In the genomic region with DNA sequence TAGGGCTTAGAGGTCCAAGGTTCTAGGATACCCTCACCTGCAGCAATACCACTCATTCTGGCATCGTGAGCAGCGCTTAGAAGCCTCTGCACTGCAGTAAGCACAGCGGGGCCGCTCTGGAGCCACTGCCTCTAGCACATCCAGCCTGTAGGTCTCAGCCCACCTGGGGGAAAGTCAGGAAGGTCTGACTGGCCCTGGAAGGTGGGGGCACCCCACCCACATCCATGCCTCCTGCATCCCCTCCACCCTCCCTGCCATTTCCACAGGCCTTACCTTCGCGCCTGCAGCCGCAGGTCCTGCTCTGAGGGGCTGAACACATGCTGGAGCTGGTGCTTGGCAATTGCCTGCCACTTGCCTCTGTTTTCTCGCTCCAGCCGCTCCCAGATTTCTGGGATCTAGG, we compare ENCODE assay signal across 9 cellular contexts. TPM values are rescaled to one million over a fixed set of nuclear protein-coding genes. Genes with fewer than 3 reads are reported as not detected.
DNase-seq lines count a peak whose midpoint lies in the region; ATAC-seq and TF ChIP-seq lines count a peak whose summit lies in the region.
"Had no signal": no experiment of that assay in that cellular context is flagged by ENCODE, and none has a peak within 500 bp of the region (broad histone marks: within the 10 kb centered on the region; RNA-seq: fewer than 3 reads in every experiment).

No MANE protein-coding gene starts in this region.

- peaks cover 16 to 25% of the 10 kb centered on the region in 2 donors for H3K4me1 ChIP-seq in adrenal gland (replicated peaks in 1 of 2)

- TF ChIP-seq CTCF in AG09309 (IDR thresholded peaks at IDR 0.05; ENCODE audit: control insufficient read depth, insufficient read depth, low read depth, low read length, missing control alignments), result no peak
- TF ChIP-seq CTCF in GM12865 (IDR thresholded peaks at IDR 0.05; ENCODE audit: insufficient read depth, low read depth, low read length, missing control alignments), result no peak
- TF ChIP-seq CTCF in brain microvascular endothelial cell (IDR thresholded peaks at IDR 0.05; ENCODE audit: low read depth, low read length, missing control alignments), result no peak
- no peak for TF ChIP-seq CTCF in natural killer cell (IDR thresholded peaks at IDR 0.05)
- TF ChIP-seq CTCF in adrenal gland (IDR thresholded peaks at IDR 0.05), result no peak

- no peaks in the 10 kb centered on the region for H3K9me3 ChIP-seq in adrenal gland (replicated peaks in 1 of 3)

- no peaks in the 10 kb centered on the region for H3K36me3 ChIP-seq in brain microvascular endothelial cell (replicated peaks)
- no peaks in the 10 kb centered on the region for H3K36me3 ChIP-seq in adrenal gland (replicated peaks in 1 of 2)

- no peak for DNase-seq in AG09309 (ENCODE audit: low read depth)
- DNase-seq in GM12865 (ENCODE audit: low read depth), result no peak
- DNase-seq in brain microvascular endothelial cell, result no peak
- DNase-seq in natural killer cell, result no peak
- DNase-seq in NCI-H510A treated with DMSO at 0.1 percent for 48 hours (lab: John Stamatoyannopoulos, UW), result no peak
- DNase-seq in adrenal gland, result no peak
- DNase-seq in T-helper 9 cell, result no peak
- DNase-seq in nucleus accumbens (lab: John Stamatoyannopoulos, UW), result no peak
- DNase-seq: NCI-H1417 had no signal

- ATAC-seq in natural killer cell, result peak in 1 of 3 donors; percentile 8

- H3K4me3 ChIP-seq in AG09309 (ENCODE audit: control insufficient read depth, low read depth, low read length) (peak overlapping the region; percentile 61), GM12865 (ENCODE audit: low read depth, low read length) (peak overlapping the region; percentile 96), brain microvascular endothelial cell (ENCODE audit: low read depth, low read length) (peak overlapping the region; percentile 57), adrenal gland (peak overlapping the region in 1 of 4 donors; percentile 64)

- H3K27me3 ChIP-seq in brain microvascular endothelial cell (replicated peaks) (no peaks in the 10 kb centered on the region), adrenal gland (no peaks in the 10 kb centered on the region)

- H3K27me3 Mint-ChIP-seq in natural killer cell (ENCODE audit: low read depth in 2 of 2), result no peaks in the 10 kb centered on the region

- H3K27ac ChIP-seq in brain microvascular endothelial cell (no peak overlapping the region), adrenal gland (peak overlapping the region in 1 of 5 donors; percentile 92)

- H3K27ac Mint-ChIP-seq in natural killer cell, result peak overlapping the region; percentile 93 to 96

- H3K9me3 Mint-ChIP-seq in natural killer cell, result no peaks in the 10 kb centered on the region

- TF ChIP-seq POLR2A in adrenal gland (IDR thresholded peaks at IDR 0.05), result no peak

- in situ Hi-C loops in brain microvascular endothelial cell (cut with HindIII; ENCODE audit: low pct_ligation_motif_present, low sequenced_read_pairs), result no loop called here

- intact Hi-C loops in natural killer cell (cut with micrococcal nuclease), result no loop called here
- intact Hi-C loops in adrenal gland (cut with DNase I), result no loop called here

- 83 to 98% (median 92%) methylated on average over 8 to 9 of the region's 9 CpGs for WGBS in adrenal gland, 4 donors

- H3K36me3 Mint-ChIP-seq in natural killer cell, result peaks cover 13% of the 10 kb centered on the region

- peak overlapping the region; percentile 98 for H3K4me3 Mint-ChIP-seq in natural killer cell

- peaks cover 42 to 87% of the 10 kb centered on the region in 2 donors for H3K4me1 Mint-ChIP-seq in natural killer cell

RNA-seq across cellular contexts. Expression of a gene that starts 0.9 kb away (rescaled TPM):
- total RNA-seq in natural killer cell, result 100 to 1,000 TPM; 298 to 329 (median 305) TPM
- 10 to 100 TPM; 12.4 to 27.4 (median 14.7) TPM for total RNA-seq in adrenal gland
- 10 to 100 TPM in 2 of 3 donors, 1 to 10 TPM in 1; 9.6 to 26.4 (median 23.5) TPM for polyA plus RNA-seq in adrenal gland

RNA-seq across cellular contexts. Expression of a gene that starts 4.0 kb away (rescaled TPM):
- 1 to 10 TPM; 3.0 to 6.3 (median 3.5) TPM for total RNA-seq in natural killer cell
- under 1 TPM in 5 of 8 donors, not detected in 3; 0.11 to 0.57 (median 0.34) TPM for total RNA-seq in adrenal gland
- polyA plus RNA-seq in adrenal gland, result 1 to 10 TPM in 2 of 3 donors, not detected in 1; 1.2 to 1.9 TPM

RNA-seq across cellular contexts. Expression of a gene that starts 9.0 kb away (rescaled TPM):
- 10 to 100 TPM; 78.9 to 87.6 (median 80.9) TPM for total RNA-seq in natural killer cell
- 10 to 100 TPM; 16.9 to 33.3 (median 22.6) TPM for total RNA-seq in adrenal gland
- polyA plus RNA-seq in adrenal gland, result 10 to 100 TPM; 27.5 to 57.9 (median 45.3) TPM

RNA-seq across cellular contexts. Expression of a gene that starts 9.1 kb away (rescaled TPM):
- total RNA-seq in natural killer cell (10 to 100 TPM; 39.6 to 54.0 (median 50.5) TPM), adrenal gland (10 to 100 TPM; 14.0 to 39.9 (median 28.3) TPM)
- polyA plus RNA-seq in adrenal gland, result 10 to 100 TPM; 13.7 to 26.9 (median 16.8) TPM

RNA-seq across cellular contexts. Expression of a gene that starts 13.5 kb away (rescaled TPM):
- 10 to 100 TPM; 18.4 to 23.4 (median 21.3) TPM for total RNA-seq in natural killer cell
- 10 to 100 TPM; 29.0 to 64.3 (median 35.6) TPM for total RNA-seq in adrenal gland
- 10 to 100 TPM; 28.8 to 35.5 (median 31.9) TPM for polyA plus RNA-seq in adrenal gland

Comparison
In these comparisons a context has a peak if more than half of its experiments do, and no peak if none do; other contexts are left out.
1. RNA of a gene that starts 0.9 kb away (total RNA-seq): 298 to 329 TPM in natural killer cell; 12.4 to 27.4 TPM in adrenal gland; every median in the first group is over 10 times any median in the second.